10 cellular contexts compared by ENCODE assay signal in genomic region chr6:41527721-41528408, GRCh38. TPM values are rescaled to one million over a fixed set of nuclear protein-coding genes. Genes with fewer than 3 reads are reported as not detected.
DNase-seq lines count a peak whose midpoint lies in the region; ATAC-seq and TF ChIP-seq lines count a peak whose summit lies in the region.
"Had no signal": no experiment of that assay in that cellular context is flagged by ENCODE, and none has a peak within 500 bp of the region (broad histone marks: within the 10 kb centered on the region; RNA-seq: fewer than 3 reads in every experiment).

No MANE protein-coding gene starts in this region.

- no peak overlapping the region for H3K9ac ChIP-seq in adipocyte (ENCODE audit: low read length)

- ATAC-seq in left colon (peak; percentile 88), GM18505 (IDR thresholded peaks at IDR 0.05; ENCODE audit: unreplicated experiment) (no peak), HG02870 (IDR thresholded peaks at IDR 0.05; ENCODE audit: unreplicated experiment) (no peak)
- ATAC-seq: body of pancreas had no signal

- no peak for TF ChIP-seq POLR2A in GM18505 (IDR thresholded peaks at IDR 0.05; ENCODE audit: borderline replicate concordance, extremely low read depth, insufficient read depth, insufficient read length)

- H3K9me3 ChIP-seq in adipocyte (ENCODE audit: control insufficient read depth, low read length), result no peaks in the 10 kb centered on the region
- H3K9me3 ChIP-seq: body of pancreas had no signal

- H3K36me3 ChIP-seq in adipocyte (ENCODE audit: control insufficient read depth, insufficient read depth, low read length, severe bottlenecking), result no peaks in the 10 kb centered on the region

- H3K9me3 Mint-ChIP-seq in type B pancreatic cell, result no peaks in the 10 kb centered on the region
- H3K9me3 Mint-ChIP-seq: naive B cell had no signal

- peaks cover 14% of the 10 kb centered on the region for H3K4me1 ChIP-seq in adipocyte (ENCODE audit: control insufficient read depth, insufficient read depth, low read length)

- no peak overlapping the region for H3K27ac Mint-ChIP-seq in type B pancreatic cell

- H3K4me1 Mint-ChIP-seq in type B pancreatic cell (ENCODE audit: unreplicated experiment), result peaks cover 53% of the 10 kb centered on the region

- intact Hi-C loops in left colon (cut with DNase I, micrococcal nuclease), result no loop called here

- no peak for TF ChIP-seq CTCF in type B pancreatic cell (conservative IDR thresholded peaks at IDR 0.05)

- no peak overlapping the region for H3K4me3 ChIP-seq in adipocyte (ENCODE audit: low read length)
- H3K4me3 ChIP-seq: body of pancreas had no signal

- H3K27me3 Mint-ChIP-seq in type B pancreatic cell, result peaks cover 22% of the 10 kb centered on the region

- H3K36me3 Mint-ChIP-seq in type B pancreatic cell, result no peaks in the 10 kb centered on the region
- H3K36me3 Mint-ChIP-seq: naive B cell had no signal

- peak overlapping the region; percentile 40 for H3K4me3 Mint-ChIP-seq in type B pancreatic cell

- DNase-seq in NCI-H345 (lab: John Stamatoyannopoulos, UW), result peak; percentile 30
- DNase-seq in NCI-H345 treated with DMSO at 0.1 percent for 48 hours (lab: John Stamatoyannopoulos, UW; ENCODE audit: unreplicated experiment), result no peak
- DNase-seq in adipocyte (ENCODE audit: low read depth), result peak; percentile 69
- peak in 1 of 2 donors; percentile 60 for DNase-seq in left colon
- no peak for DNase-seq in type B pancreatic cell (ENCODE audit: extremely low spot score, unreplicated experiment)
- DNase-seq in SW480 (ENCODE audit: low spot score), result no peak
- DNase-seq: naive B cell had no signal

- peaks cover 52% of the 10 kb centered on the region for H3K27me3 ChIP-seq in adipocyte (replicated peaks; ENCODE audit: control insufficient read depth, insufficient read depth, low read length)
- H3K27me3 ChIP-seq: body of pancreas had no signal

RNA-seq across cellular contexts. Expression of gene FOXP4, which starts 18.3 kb away (rescaled TPM):
- total RNA-seq in left colon, result 10 to 100 TPM; 38.6 to 39.4 TPM
- total RNA-seq in type B pancreatic cell (ENCODE audit: low replicate concordance), result 62.2 and 100 TPM in 2 replicates

Comparison
In these comparisons a context has a peak if more than half of its experiments do, and no peak if none do; other contexts are left out.
1. DNase-seq: peak in NCI-H345 (single experiment) and adipocyte (single experiment); none in NCI-H345 treated with DMSO at 0.1 percent for 48 hours (single experiment), type B pancreatic cell (single experiment) and SW480 (single experiment).